ENCODE assay signal across 8 cellular contexts in the genomic region with DNA sequence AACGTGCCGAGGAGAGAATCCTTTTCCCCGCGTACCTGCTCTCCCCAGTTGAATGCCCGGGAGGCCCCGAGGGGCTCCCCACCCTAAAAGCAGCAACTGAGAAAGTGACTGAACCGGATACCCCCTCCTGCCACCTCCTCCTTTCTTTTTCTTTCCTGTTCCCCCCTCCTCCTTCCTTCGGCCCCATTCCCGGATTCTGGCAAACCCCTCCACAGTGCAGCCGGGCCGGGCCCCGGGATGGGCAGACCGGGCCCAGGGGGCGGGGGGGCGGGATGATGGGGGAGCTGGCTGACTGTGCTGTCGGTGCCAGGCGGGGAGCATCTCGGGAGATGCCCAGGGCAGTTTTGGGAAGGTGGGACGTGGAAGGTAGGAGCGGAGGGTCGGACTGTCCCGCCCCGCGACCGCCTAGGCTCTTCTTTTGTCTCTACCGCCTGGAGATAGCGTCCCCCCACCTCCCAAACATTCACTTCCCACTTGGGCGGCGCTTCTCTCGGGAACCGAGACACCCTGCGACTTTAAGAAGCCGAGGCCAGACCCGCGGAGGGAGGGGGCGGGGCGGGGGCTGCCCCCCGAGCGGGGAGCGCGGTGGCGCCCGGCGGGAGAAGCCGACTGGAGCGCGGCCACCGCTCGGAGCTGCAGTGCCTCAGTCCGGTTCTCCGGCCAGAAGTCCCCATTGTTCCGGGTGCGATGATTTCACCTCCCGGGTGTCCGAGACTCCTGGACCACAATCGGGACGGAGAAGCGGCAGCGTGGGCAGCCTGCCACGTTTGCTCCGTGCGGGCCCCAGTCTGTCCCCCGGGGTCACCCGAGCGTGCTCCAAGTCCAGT. TPM values are rescaled to one million over a fixed set of nuclear protein-coding genes. Genes with fewer than 3 reads are reported as not detected.
DNase-seq lines count a peak whose midpoint lies in the region; ATAC-seq and TF ChIP-seq lines count a peak whose summit lies in the region.

No MANE protein-coding gene starts in this region.

- no peak overlapping the region for H2AFZ ChIP-seq in neural cell (ENCODE audit: low read depth, low read length)

- TF ChIP-seq CTCF in neural cell (IDR thresholded peaks at IDR 0.05; ENCODE audit: poor library complexity, severe bottlenecking) (no peak), progenitor cell of endocrine pancreas (IDR thresholded peaks at IDR 0.05; ENCODE audit: unreplicated experiment) (no peak)

- peak overlapping the region; percentile 19 for H3K4me3 ChIP-seq in ectodermal cell (ENCODE audit: insufficient read depth, low read depth, low read length)
- peak overlapping the region; percentile 85 for H3K4me3 ChIP-seq in neural cell (ENCODE audit: low read length)

- peak overlapping the region; percentile 92 for H3K4me2 ChIP-seq in neural cell (ENCODE audit: low read length)

- H3K36me3 ChIP-seq in ectodermal cell (ENCODE audit: control insufficient read depth, insufficient read depth, low read length) (no peaks in the 10 kb centered on the region), neural cell (ENCODE audit: insufficient read depth, low read length) (no peaks in the 10 kb centered on the region)

- DNase-seq in NCI-H1092 treated with DMSO at 0.1 percent for 48 hours (lab: John Stamatoyannopoulos, UW) = peak; percentile 25
- DNase-seq in NCI-H1092 (lab: John Stamatoyannopoulos, UW) = no peak
- DNase-seq in NCI-H69 (lab: John Stamatoyannopoulos, UW) = peak; percentile 59
- DNase-seq in progenitor cell of endocrine pancreas (ENCODE audit: low spot score, unreplicated experiment) = no peak
- DNase-seq in superior temporal gyrus (ENCODE audit: extremely low spot score) = no peak

- H3K4me1 ChIP-seq in ectodermal cell (ENCODE audit: control insufficient read depth, insufficient read depth, low read length) = peaks cover 28% of the 10 kb centered on the region

- peaks cover 89% of the 10 kb centered on the region for H3K27me3 Mint-ChIP-seq in progenitor cell of endocrine pancreas

- peaks cover 12% of the 10 kb centered on the region for H3K4me1 Mint-ChIP-seq in progenitor cell of endocrine pancreas (ENCODE audit: low read depth)

- H3K27me3 ChIP-seq in ectodermal cell (ENCODE audit: control insufficient read depth, insufficient read depth, low read length, poor library complexity, severe bottlenecking) (peaks cover 100% of the 10 kb centered on the region), neural cell (ENCODE audit: insufficient read depth, low read depth, low read length) (peaks cover 11% of the 10 kb centered on the region)

- no peak for TF ChIP-seq RAD21 in neural cell (conservative IDR thresholded peaks at IDR 0.05)

- no peaks in the 10 kb centered on the region for H3K9me3 Mint-ChIP-seq in progenitor cell of endocrine pancreas (ENCODE audit: low read depth)

- peaks cover 76% of the 10 kb centered on the region for H3K79me2 ChIP-seq in neural cell (replicated peaks; ENCODE audit: insufficient read depth, low read length)

- no peaks in the 10 kb centered on the region for H3K9me2 ChIP-seq in neural cell (ENCODE audit: insufficient read depth, low read length)

- no peak for TF ChIP-seq EP300 in neural cell (conservative IDR thresholded peaks at IDR 0.05; ENCODE audit: poor library complexity, severe bottlenecking)

- H3K27ac Mint-ChIP-seq in progenitor cell of endocrine pancreas = no peak overlapping the region

- H3K27ac ChIP-seq in ectodermal cell (ENCODE audit: insufficient read depth, low read depth, low read length, poor library complexity, severe bottlenecking) = no peak overlapping the region
- peak overlapping the region; percentile 93 for H3K27ac ChIP-seq in neural cell (ENCODE audit: low read length)

- 0 to 1% methylated on average over 65 of the region's 65 CpGs for WGBS in ectodermal cell, 2 experiments

- H3K9me3 ChIP-seq in ectodermal cell (ENCODE audit: control insufficient read depth, low read length) = no peaks in the 10 kb centered on the region
- no peaks in the 10 kb centered on the region for H3K9me3 ChIP-seq in neural cell (ENCODE audit: low read length)

- H3K36me3 Mint-ChIP-seq in progenitor cell of endocrine pancreas (ENCODE audit: insufficient read depth) = no peaks in the 10 kb centered on the region

- H4K20me1 ChIP-seq in neural cell (ENCODE audit: insufficient read depth) = no peaks in the 10 kb centered on the region

- no peak overlapping the region for H3K4me3 Mint-ChIP-seq in progenitor cell of endocrine pancreas (ENCODE audit: low read depth)

- ATAC-seq in HG02610 (IDR thresholded peaks at IDR 0.05; ENCODE audit: unreplicated experiment) = no peak

- H3K9ac ChIP-seq in neural cell (ENCODE audit: low read length) = peak overlapping the region; percentile 92

- H3F3A ChIP-seq in neural cell (ENCODE audit: insufficient read depth, low read length, poor library complexity, severe bottlenecking) = peaks cover 5% of the 10 kb centered on the region

TF ChIP-seq in neural cell, 6 proteins besides CTCF, POLR2A, EP300 and RAD21:
- TF ChIP-seq EZH2 (IDR thresholded peaks at IDR 0.05; ENCODE audit: borderline replicate concordance, insufficient read depth, low read length, poor library complexity, severe bottlenecking) = no peak
TF ChIP-seq in neural cell: peak in this region for 0.

RNA-seq across cellular contexts. Expression of gene DLX2, which starts 8.2 kb away (rescaled TPM):
- polyA plus RNA-seq in ectodermal cell (2013, experiment 1 of 4) = 0.24 TPM
- polyA plus RNA-seq in ectodermal cell (2013, experiment 2 of 4) = 0.52 TPM
- 0.59 TPM for polyA plus RNA-seq in ectodermal cell (2013, experiment 3 of 4)
- 0.69 TPM for polyA plus RNA-seq in ectodermal cell (2013, experiment 4 of 4)
- polyA plus RNA-seq in neural cell = 7.7 and 9.3 TPM in 2 replicates
- polyA minus RNA-seq in neural cell = 18.7 and 19.3 TPM in 2 replicates
- total RNA-seq in progenitor cell of endocrine pancreas = 1.7 and 3.4 TPM in 2 replicates

RNA-seq across cellular contexts. Expression of gene DLX1, which starts 9.2 kb away (rescaled TPM):
- 0.28 TPM for polyA plus RNA-seq in ectodermal cell (2013, experiment 1 of 4)
- 0.32 TPM for polyA plus RNA-seq in ectodermal cell (2013, experiment 2 of 4)
- polyA plus RNA-seq in ectodermal cell (2013, experiment 3 of 4) = 0.16 TPM
- 0.89 TPM for polyA plus RNA-seq in ectodermal cell (2013, experiment 4 of 4)
- 67.3 and 83.1 TPM in 2 replicates for polyA plus RNA-seq in neural cell
- polyA minus RNA-seq in neural cell = 53.3 and 55.8 TPM in 2 replicates
- total RNA-seq in progenitor cell of endocrine pancreas = 1.7 and 4.1 TPM in 2 replicates

Comparison
In these comparisons a context has a peak if more than half of its experiments do, and no peak if none do; other contexts are left out.
1. DNase-seq: peak in NCI-H1092 treated with DMSO at 0.1 percent for 48 hours (single experiment) and NCI-H69 (single experiment); none in NCI-H1092 (single experiment), progenitor cell of endocrine pancreas (single experiment) and superior temporal gyrus (single experiment).